Comparison of ENCODE assay signal across 8 cellular contexts in genomic region chr13:27172495-27172842, GRCh38. TPM values are rescaled to one million over a fixed set of nuclear protein-coding genes. Genes with fewer than 3 reads are reported as not detected.
DNase-seq lines count a peak whose midpoint lies in the region; ATAC-seq, FAIRE-seq and TF ChIP-seq lines count a peak whose summit lies in the region.

No MANE protein-coding gene starts in this region.

- TF ChIP-seq POLR2A in GM12891 (IDR thresholded peaks at IDR 0.05; ENCODE audit: low read depth, low read length) (no peak), body of pancreas (IDR thresholded peaks at IDR 0.05) (no peak), right lobe of liver (IDR thresholded peaks at IDR 0.05) (no peak), upper lobe of left lung (IDR thresholded peaks at IDR 0.05) (no peak)

- intact Hi-C loops in body of pancreas (cut with DNase I) (no loop called here), right lobe of liver (cut with DNase I) (no loop called here)

- DNase-seq in GM12891 (ENCODE audit: insufficient read length, low spot score) (no peak), NCI-H748 treated with DMSO at 0.1 percent for 48 hours (lab: John Stamatoyannopoulos, UW) (peak; percentile 87), body of pancreas (peak in 1 of 4 donors; percentile 28), right lobe of liver (no peak), upper lobe of left lung (no peak), cortex of kidney (lab: John Stamatoyannopoulos, UW) (no peak)

- TF ChIP-seq CTCF in body of pancreas (IDR thresholded peaks at IDR 0.05) (no peak), right lobe of liver (IDR thresholded peaks at IDR 0.05) (no peak), upper lobe of left lung (IDR thresholded peaks at IDR 0.05) (no peak)

- peak overlapping the region in 3 of 4 donors; percentile 90 to 94 (median 91) for H3K27ac ChIP-seq in body of pancreas
- peak overlapping the region; percentile 79 to 98 (median 95) for H3K27ac ChIP-seq in right lobe of liver
- peak overlapping the region; percentile 91 to 99 (median 95) for H3K27ac ChIP-seq in upper lobe of left lung

- ATAC-seq in body of pancreas (no peak), right lobe of liver (peak in 1 of 4 donors; percentile 3), upper lobe of left lung (ENCODE audit: low FRiP score in 2 of 2) (peak in 1 of 2 donors; percentile 23), GM21367 (IDR thresholded peaks at IDR 0.05; ENCODE audit: unreplicated experiment) (no peak), HG02852 (IDR thresholded peaks at IDR 0.05; ENCODE audit: unreplicated experiment) (no peak)

- H3K9me3 ChIP-seq in body of pancreas (no peaks in the 10 kb centered on the region), right lobe of liver (no peaks in the 10 kb centered on the region), upper lobe of left lung (no peaks in the 10 kb centered on the region)

- H3K4me1 ChIP-seq in body of pancreas (peaks cover 32% of the 10 kb centered on the region), right lobe of liver (peaks cover 0 to 33% (median 7%) of the 10 kb centered on the region in 4 donors), upper lobe of left lung (peaks cover 27 to 36% (median 28%) of the 10 kb centered on the region in 4 donors)

- 10 to 17% methylated on average over 3 of the region's 3 CpGs for WGBS in body of pancreas, 2 donors
- 30% methylated on average over 3 of the region's 3 CpGs for WGBS in right lobe of liver (ENCODE audit: insufficient coverage, low coverage, low lambda C conversion rate, missing lambda C conversion rate)
- 28% methylated on average over 3 of the region's 3 CpGs for WGBS in upper lobe of left lung, 2 donors

- no peaks in the 10 kb centered on the region for H3K36me3 ChIP-seq in body of pancreas (replicated peaks in 1 of 2; ENCODE audit: insufficient read depth in 1 of 2, low read depth in 2 of 2)
- H3K36me3 ChIP-seq in right lobe of liver: no peaks in the 10 kb centered on the region
- no peaks in the 10 kb centered on the region for H3K36me3 ChIP-seq in upper lobe of left lung

- no peaks in the 10 kb centered on the region for H3K27me3 ChIP-seq in body of pancreas
- H3K27me3 ChIP-seq in right lobe of liver: no peaks in the 10 kb centered on the region
- no peaks in the 10 kb centered on the region for H3K27me3 ChIP-seq in upper lobe of left lung

- no peak for FAIRE-seq in GM12891 (lab: Jason Lieb, UNC)

- H3K4me3 ChIP-seq in body of pancreas (peak overlapping the region; percentile 87), right lobe of liver (peak overlapping the region; percentile 72 to 86 (median 83)), upper lobe of left lung (peak overlapping the region in 3 of 4 donors; percentile 86 to 93 (median 90))

- TF ChIP-seq EP300 in upper lobe of left lung (IDR thresholded peaks at IDR 0.05): no peak

TF ChIP-seq in GM12891, 5 proteins besides CTCF, POLR2A, EP300 and RAD21:
- TF ChIP-seq SPI1 (IDR thresholded peaks at IDR 0.05; ENCODE audit: low read depth, low read length) (peak; percentile 36; the same call in 1 of the 2 replicates), POLR2AphosphoS5 (IDR thresholded peaks at IDR 0.05; ENCODE audit: low read depth, low read length) (no peak)

RNA-seq across cellular contexts. Expression of gene USP12, which starts 0.9 kb away (rescaled TPM):
- polyA plus RNA-seq in GM12891 (2012; ENCODE audit: low read depth, missing spikeins): 18.8 TPM
- 10 to 100 TPM; 12.9 to 16.9 TPM for total RNA-seq in body of pancreas
- 10 to 100 TPM; 11.5 to 25.4 (median 14.6) TPM for total RNA-seq in right lobe of liver
- 10 to 100 TPM; 11.9 to 78.8 (median 30.5) TPM for total RNA-seq in upper lobe of left lung
